1 cellular context compared by ENCODE assay signal in genomic region chr17:33905338-33905800, GRCh38.
TF ChIP-seq lines count a peak whose summit lies in the region.

No MANE protein-coding gene starts in this region.

TF ChIP-seq in K562, 482 proteins besides CTCF, POLR2A, EP300 and RAD21 (continued from another document and continues in another):
- TF ChIP-seq GTF3C2 (IDR thresholded peaks at IDR 0.05; ENCODE audit: borderline replicate concordance, extremely low read depth, insufficient read length): no peak
- no peak for TF ChIP-seq ZNF551 (CRISPR knock-in tag; IDR thresholded peaks at IDR 0.05)
- TF ChIP-seq RERE (CRISPR knock-in tag; IDR thresholded peaks at IDR 0.05; ENCODE audit: borderline replicate concordance): no peak
- TF ChIP-seq ELK1 (CRISPR knock-in tag; IDR thresholded peaks at IDR 0.05): no peak
- TF ChIP-seq VEZF1 (CRISPR knock-in tag; IDR thresholded peaks at IDR 0.05): peak; percentile 67
- peak; percentile 58; the same call in 1 of the 2 replicates for TF ChIP-seq ZNF76 (CRISPR knock-in tag; IDR thresholded peaks at IDR 0.05; ENCODE audit: borderline replicate concordance)
- no peak for TF ChIP-seq HNRNPH1 (optimal IDR thresholded peaks at IDR 0.05; ENCODE audit: low read depth, low read length)
- peak; percentile 45; the same call in 1 of the 2 replicates for TF ChIP-seq RAD51 (IDR thresholded peaks at IDR 0.05; ENCODE audit: borderline replicate concordance, low read depth)
- TF ChIP-seq MCM2 (IDR thresholded peaks at IDR 0.05; ENCODE audit: low read depth): no peak
- no peak for TF ChIP-seq BRF1 (IDR thresholded peaks at IDR 0.05; ENCODE audit: borderline replicate concordance, extremely low read depth, insufficient read length)
- TF ChIP-seq ZNF41 (CRISPR knock-in tag; conservative IDR thresholded peaks at IDR 0.05): peak; percentile 63
- TF ChIP-seq BMI1 (IDR thresholded peaks at IDR 0.05; ENCODE audit: low read length): no peak
- TF ChIP-seq BCLAF1 (IDR thresholded peaks at IDR 0.05; ENCODE audit: borderline replicate concordance in 1 of 2, control insufficient read depth in 1 of 2, low read depth in 2 of 2, low read length in 1 of 2): no peak
- no peak for TF ChIP-seq PHB (CRISPR knock-in tag; IDR thresholded peaks at IDR 0.05)
- TF ChIP-seq HINFP (tag; conservative IDR thresholded peaks at IDR 0.05; ENCODE audit: low read depth): no peak
- TF ChIP-seq FOXP4 (CRISPR knock-in tag; IDR thresholded peaks at IDR 0.05; ENCODE audit: borderline replicate concordance): no peak
- no peak for TF ChIP-seq ASH1L (IDR thresholded peaks at IDR 0.05; ENCODE audit: borderline replicate concordance, low read depth, partially characterized antibody)
- TF ChIP-seq MAZ (CRISPR knock-in tag; conservative IDR thresholded peaks at IDR 0.05 in 1 of 2, IDR thresholded peaks at IDR 0.05 in 1 of 2): peak; percentile 15 to 48; a peak in 1 of 4 replicates
- no peak for TF ChIP-seq PTTG1 (tag; IDR thresholded peaks at IDR 0.05; ENCODE audit: low read depth)
- TF ChIP-seq RCOR1 (IDR thresholded peaks at IDR 0.05; ENCODE audit: borderline replicate concordance in 1 of 2, low read depth in 2 of 2, low read length in 2 of 2): peak; percentile 82 to 99; a peak in 3 of 4 replicates
- peak; percentile 74; the same call in 1 of the 2 replicates for TF ChIP-seq CREB3 (tag; conservative IDR thresholded peaks at IDR 0.05; ENCODE audit: low read depth)
- no peak for TF ChIP-seq RBM34 (IDR thresholded peaks at IDR 0.05; ENCODE audit: borderline replicate concordance, insufficient read depth, low read length)
- no peak for TF ChIP-seq SAFB2 (IDR thresholded peaks at IDR 0.05; ENCODE audit: borderline replicate concordance, low read depth, low read length, severe bottlenecking)
- TF ChIP-seq HDAC6 (IDR thresholded peaks at IDR 0.05; ENCODE audit: low read depth, low read length): no peak
- no peak for TF ChIP-seq USF1 (CRISPR knock-in tag; IDR thresholded peaks at IDR 0.05)
- TF ChIP-seq ZNF134 (CRISPR knock-in tag; conservative IDR thresholded peaks at IDR 0.05): no peak
- peak; percentile 95 for TF ChIP-seq HDAC3 (IDR thresholded peaks at IDR 0.05; ENCODE audit: borderline replicate concordance, partially characterized antibody)
- no peak for TF ChIP-seq CBX8 (IDR thresholded peaks at IDR 0.05; ENCODE audit: borderline replicate concordance, extremely low read depth, low read depth, low read length, poor library complexity, severe bottlenecking)
- TF ChIP-seq KLF10 (CRISPR knock-in tag; IDR thresholded peaks at IDR 0.05): no peak
- no peak for TF ChIP-seq ZNF740 (CRISPR knock-in tag; IDR thresholded peaks at IDR 0.05)
- no peak for TF ChIP-seq ZNF740 (tag; IDR thresholded peaks at IDR 0.05)
- TF ChIP-seq NR1H2 (CRISPR knock-in tag; IDR thresholded peaks at IDR 0.05): no peak
- no peak for TF ChIP-seq TGIF2 (CRISPR knock-in tag; IDR thresholded peaks at IDR 0.05)
- no peak for TF ChIP-seq ZNF655 (CRISPR knock-in tag; IDR thresholded peaks at IDR 0.05)
